Comparison of ENCODE assay signal across 11 cellular contexts in the genomic region with DNA sequence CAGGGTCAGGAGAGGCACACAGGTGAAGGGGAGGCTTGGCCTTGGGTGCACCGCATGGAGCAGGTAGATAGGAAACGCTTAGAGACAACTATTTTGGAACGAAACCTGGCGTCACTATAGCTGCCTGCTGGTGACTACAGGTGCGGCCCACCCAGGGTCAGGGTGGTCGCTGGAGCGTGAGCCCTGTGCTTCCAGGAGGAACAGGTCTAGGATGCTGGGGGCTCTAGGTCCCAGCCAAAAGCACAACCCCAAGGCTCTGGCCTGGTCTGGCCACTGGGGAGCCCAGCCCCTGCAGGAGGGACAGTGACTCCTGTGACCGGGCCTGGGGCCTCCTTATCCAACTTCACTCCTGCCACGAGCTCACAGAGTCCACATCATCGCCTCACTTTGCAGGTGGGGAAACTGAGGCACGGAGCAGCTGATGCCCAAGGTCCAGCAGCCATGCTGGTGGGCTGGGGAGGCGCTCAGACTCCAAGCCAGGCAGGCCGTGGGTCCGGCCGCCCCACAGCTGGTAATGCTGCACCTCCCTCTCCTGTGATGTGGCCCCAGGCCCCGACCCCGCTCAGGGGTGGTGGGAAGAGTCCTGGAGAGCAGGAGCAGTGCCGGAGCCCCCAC. TPM values are rescaled to one million over a fixed set of nuclear protein-coding genes. Genes with fewer than 3 reads are reported as not detected.
DNase-seq lines count a peak whose midpoint lies in the region; ATAC-seq and TF ChIP-seq lines count a peak whose summit lies in the region.
"Had no signal": no experiment of that assay in that cellular context is flagged by ENCODE, and none has a peak within 500 bp of the region (broad histone marks: within the 10 kb centered on the region; RNA-seq: fewer than 3 reads in every experiment).

No MANE protein-coding gene starts in this region.

- H3K27ac Mint-ChIP-seq in CD14-positive monocyte (peak overlapping the region; percentile 99 to 100 (median 100)), H9 (peak overlapping the region in 2 of 3 experiments; percentile 93 to 95; a peak in 4 of 7 replicates), nephron progenitor cell (no peak overlapping the region)

- no peak for TF ChIP-seq CTCF in CD14-positive monocyte (IDR thresholded peaks at IDR 0.05)
- TF ChIP-seq CTCF in H9 (conservative IDR thresholded peaks at IDR 0.05): no peak
- no peak for TF ChIP-seq CTCF in mucosa of descending colon (IDR thresholded peaks at IDR 0.05)
- TF ChIP-seq CTCF in nephron progenitor cell (IDR thresholded peaks at IDR 0.05): no peak

- H3K36me3 Mint-ChIP-seq in CD14-positive monocyte: peaks cover 30 to 48% of the 10 kb centered on the region in 2 donors
- peaks cover 0 to 28% (median 28%) of the 10 kb centered on the region in 3 experiments; a peak in 6 of 7 replicates for H3K36me3 Mint-ChIP-seq in H9 (ENCODE audit: insufficient read depth in 1 of 3, low read depth in 3 of 3)
- H3K36me3 Mint-ChIP-seq in nephron progenitor cell (ENCODE audit: low read depth): no peaks in the 10 kb centered on the region

- H2BK5ac ChIP-seq in H9 (ENCODE audit: insufficient read length, low read length): no peak overlapping the region

- H3K9me3 Mint-ChIP-seq in CD14-positive monocyte (peaks cover 0 to 2% (median 0%) of the 10 kb centered on the region in 7 donors), H9 (peaks cover under 1 to 2% of the 10 kb centered on the region in 2 experiments; a peak in 1 of 5 replicates), nephron progenitor cell (no peaks in the 10 kb centered on the region)

- H3K4me1 Mint-ChIP-seq in CD14-positive monocyte (peaks cover 74% of the 10 kb centered on the region), H9 (peaks cover 25 to 34% of the 10 kb centered on the region in 2 experiments), nephron progenitor cell (peaks cover 16% of the 10 kb centered on the region)

- H3K79me2 ChIP-seq in H9 (ENCODE audit: insufficient read depth, low read length): no peaks in the 10 kb centered on the region

- ATAC-seq in mucosa of descending colon: no peak

- no peaks in the 10 kb centered on the region for H4K20me1 ChIP-seq in H9 (ENCODE audit: control insufficient read depth, insufficient read depth, insufficient read length)

- H3K23me2 ChIP-seq in H9 (ENCODE audit: insufficient read length, low read depth, low read length, poor library complexity, severe bottlenecking): no peaks in the 10 kb centered on the region

- H4K91ac ChIP-seq in H9 (ENCODE audit: insufficient read length, low read depth, low read length): no peak overlapping the region

- no CpG with 5 or more reads among the region's 18 CpGs for WGBS in H9 (ENCODE audit: extremely low coverage, insufficient read length, low lambda C conversion rate)

- H3K4me1 ChIP-seq in H9 (ENCODE audit: insufficient read depth, low read length) (no peaks in the 10 kb centered on the region; the same call in 1 of the 2 replicates), mucosa of descending colon (ENCODE audit: low read depth) (peaks cover 78% of the 10 kb centered on the region)

- H2BK20ac ChIP-seq in H9 (ENCODE audit: low read depth, low read length, poor library complexity, severe bottlenecking): no peak overlapping the region

- H3K27ac ChIP-seq in H9 (ENCODE audit: insufficient read length, low read depth, low read length): no peak overlapping the region

- H4K8ac ChIP-seq in H9 (replicated peaks; ENCODE audit: insufficient read length, low read depth, low read length): no peak overlapping the region

- H3K27me3 Mint-ChIP-seq in CD14-positive monocyte (ENCODE audit: low read depth in 3 of 3) (peaks cover 0 to 3% (median 0%) of the 10 kb centered on the region in 3 donors), H9 (ENCODE audit: low read depth) (no peaks in the 10 kb centered on the region), nephron progenitor cell (ENCODE audit: low read depth, poor library complexity) (no peaks in the 10 kb centered on the region)

- H3K9me3 ChIP-seq in H9 (ENCODE audit: control insufficient read depth, low read depth, low read length): no peaks in the 10 kb centered on the region
- H3K9me3 ChIP-seq in mucosa of descending colon: no peaks in the 10 kb centered on the region
- H3K9me3 ChIP-seq: thoracic aorta had no signal

- H2AFZ ChIP-seq in H9 (ENCODE audit: low read length): no peak overlapping the region

- no peak overlapping the region for H3K4me2 ChIP-seq in H9 (ENCODE audit: insufficient read depth, insufficient read length, low read length)

- no peak overlapping the region for H3K9ac ChIP-seq in H9 (ENCODE audit: extremely low read depth, insufficient read length, low read length)

- H2BK15ac ChIP-seq in H9 (ENCODE audit: low read depth, low read length): no peak overlapping the region

- intact Hi-C loops in CD14-positive monocyte (cut with micrococcal nuclease) (loop anchor here in 1 of 2 donors (10.0 kb wide), 1 partner anchor 994 kb away; a partner anchor contains a TSS), mucosa of descending colon (cut with DNase I, micrococcal nuclease) (no loop called here)

- no peak overlapping the region for H3K18ac ChIP-seq in H9 (ENCODE audit: insufficient read length, low read depth, low read length)

- no peak overlapping the region for H3T11ph ChIP-seq in H9 (ENCODE audit: low read length)

- no peak overlapping the region for H3K4ac ChIP-seq in H9 (ENCODE audit: low read depth, low read length)

- no peak overlapping the region for H4K5ac ChIP-seq in H9 (ENCODE audit: insufficient read length, low read depth, low read length)

- H2BK12ac ChIP-seq in H9 (ENCODE audit: insufficient read length, low read depth, low read length): no peak overlapping the region

- no peak overlapping the region for H3K56ac ChIP-seq in H9 (ENCODE audit: insufficient read length, low read depth, low read length)

- H3K4me3 ChIP-seq in mucosa of descending colon: no peak overlapping the region
- H3K4me3 ChIP-seq: thoracic aorta had no signal

- peak overlapping the region; percentile 71 to 75 for H3K4me3 Mint-ChIP-seq in CD14-positive monocyte
- peak overlapping the region in 1 of 2 experiments; percentile 16; a peak in 1 of 5 replicates for H3K4me3 Mint-ChIP-seq in H9
- no peak overlapping the region for H3K4me3 Mint-ChIP-seq in nephron progenitor cell

- H3K79me1 ChIP-seq in H9 (ENCODE audit: insufficient read depth, low read depth, low read length, poor library complexity, severe bottlenecking): no peaks in the 10 kb centered on the region

- no peak overlapping the region for H3K14ac ChIP-seq in H9 (ENCODE audit: insufficient read depth, low read length)

- H2AK5ac ChIP-seq in H9 (ENCODE audit: insufficient read length, low read length): no peak overlapping the region

- no peaks in the 10 kb centered on the region for H3K27me3 ChIP-seq in H9 (ENCODE audit: insufficient read depth, low read length)

- no peak overlapping the region for H2BK120ac ChIP-seq in H9 (ENCODE audit: low read depth, low read length, poor library complexity, severe bottlenecking)

- H3K23ac ChIP-seq in H9 (ENCODE audit: insufficient read length, low read depth, low read length): no peak overlapping the region

- no peaks in the 10 kb centered on the region for H3K36me3 ChIP-seq in mucosa of descending colon (ENCODE audit: low read depth)
- H3K36me3 ChIP-seq: thoracic aorta had no signal

- DNase-seq in CD14-positive monocyte (ENCODE audit: low spot score) (no peak), H9 (no peak), mucosa of descending colon (peak in 2 of 3 donors; percentile 50 to 67), nephron progenitor cell (no peak), NCI-H82 treated with DMSO at 0.1 percent for 48 hours (lab: John Stamatoyannopoulos, UW; ENCODE audit: unreplicated experiment) (no peak), COLO668 (lab: John Stamatoyannopoulos, UW; ENCODE audit: unreplicated experiment) (no peak), H4 (ENCODE audit: low spot score) (no peak)
- DNase-seq in activated naive CD4-positive, alpha-beta T cell treated with anti-CD3 and anti-CD28 coated beads, Interleukin-2, amount 50 U/mL, for 16 hours: peak; percentile 11
- DNase-seq: retina had no signal

RNA-seq across cellular contexts. Expression of a gene that starts 9.0 kb away (rescaled TPM):
- polyA plus RNA-seq in CD14-positive monocyte: 1 to 10 TPM; 1.9 to 2.2 TPM
- 52.9 and 55.3 TPM in 2 replicates for total RNA-seq in H9 (2021)
- total RNA-seq in mucosa of descending colon: 10 to 100 TPM; 31.7 to 95.0 (median 71.7) TPM
- 11.0 and 14.7 TPM in 2 replicates for total RNA-seq in H4 (2014; rRNA removed; shearing (Covaris generic))

RNA-seq across cellular contexts. Expression of a gene that starts 26.7 kb away (rescaled TPM):
- 10 to 100 TPM; 31.6 to 32.5 TPM for polyA plus RNA-seq in CD14-positive monocyte
- 41.2 and 42.6 TPM in 2 replicates for total RNA-seq in H9 (2021)
- 10 to 100 TPM; 20.7 to 27.9 (median 22.1) TPM for total RNA-seq in mucosa of descending colon
- total RNA-seq in H4 (2014; rRNA removed; shearing (Covaris generic)): 31.7 and 41.5 TPM in 2 replicates

RNA-seq across cellular contexts. Expression of a gene that starts 30.2 kb away (rescaled TPM):
- polyA plus RNA-seq in CD14-positive monocyte: 1 to 10 TPM; 1.8 to 3.0 TPM
- total RNA-seq in H9 (2021) (6.7 and 7.0 TPM in 2 replicates), mucosa of descending colon (10 to 100 TPM; 27.9 to 41.2 (median 35.9) TPM)
- total RNA-seq in H4 (2014; rRNA removed; shearing (Covaris generic)): 13.5 and 17.2 TPM in 2 replicates

RNA-seq across cellular contexts. Expression of a gene that starts 52.4 kb away (rescaled TPM):
- polyA plus RNA-seq in CD14-positive monocyte: not detected
- total RNA-seq in H9 (2021) (not detected in 2 replicates), mucosa of descending colon (not detected)
- not detected in 2 replicates for total RNA-seq in H4 (2014; rRNA removed; shearing (Covaris generic))
- total RNA-seq: LHCN-M2, thoracic aorta had no signal

Comparison
In these comparisons a context has a peak if more than half of its experiments do, and no peak if none do; other contexts are left out.
1. DNase-seq: peak in activated naive CD4-positive, alpha-beta T cell treated with anti-CD3 and anti-CD28 coated beads, Interleukin-2, amount 50 U/mL, for 16 hours (single experiment) and mucosa of descending colon (2 of 3); none in CD14-positive monocyte (single experiment), H9 (single experiment), nephron progenitor cell (single experiment), NCI-H82 treated with DMSO at 0.1 percent for 48 hours (single experiment), COLO668 (single experiment) and H4 (single experiment).